17 cellular contexts compared by ENCODE assay signal in the genomic region with DNA sequence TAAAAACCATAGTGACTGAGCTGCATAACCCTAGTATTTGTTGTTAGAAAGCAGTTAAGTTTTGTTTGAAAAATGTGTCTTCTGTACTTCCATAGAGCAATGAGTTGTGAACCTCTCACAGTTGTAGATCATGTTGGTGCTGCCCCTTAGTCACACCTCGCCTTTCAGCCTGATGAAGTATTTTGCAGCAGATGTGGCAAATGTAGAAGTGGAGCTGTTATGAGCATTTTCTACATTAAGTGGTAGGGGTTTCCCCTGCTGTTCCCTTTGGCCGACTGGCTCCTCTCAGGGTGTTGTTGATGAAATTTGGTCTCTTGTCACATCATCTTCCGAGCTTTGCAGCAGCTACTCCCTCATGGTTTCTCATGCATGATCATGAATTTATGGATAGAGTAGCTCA. TPM values are rescaled to one million over a fixed set of nuclear protein-coding genes. Genes with fewer than 3 reads are reported as not detected.
DNase-seq lines count a peak whose midpoint lies in the region; ATAC-seq and TF ChIP-seq lines count a peak whose summit lies in the region.
"Had no signal": no experiment of that assay in that cellular context is flagged by ENCODE, and none has a peak within 500 bp of the region (broad histone marks: within the 10 kb centered on the region; RNA-seq: fewer than 3 reads in every experiment).

No MANE protein-coding gene starts in this region.

- ATAC-seq in GM19035 (IDR thresholded peaks at IDR 0.05; ENCODE audit: unreplicated experiment) (peak; percentile 59), HG03565 (IDR thresholded peaks at IDR 0.05; ENCODE audit: unreplicated experiment) (peak; percentile 35), WTC11 (no peak), GM18502 (IDR thresholded peaks at IDR 0.05; ENCODE audit: poor library complexity, unreplicated experiment) (no peak)
- peak; percentile 76 for ATAC-seq in stimulated activated effector memory CD8-positive, alpha-beta T cell treated with anti-CD3 and anti-CD28 coated beads, Interleukin-12 subunit alpha, Interleukin-12 subunit beta, amount 100 ng/mL, for 72 hours

- H3K27ac Mint-ChIP-seq in WTC11: peak overlapping the region; percentile 4; the same call in 1 of the 2 replicates
- H3K27ac Mint-ChIP-seq in stimulated activated effector memory CD8-positive, alpha-beta T cell treated with anti-CD3 and anti-CD28 coated beads, Interleukin-12 subunit alpha, Interleukin-12 subunit beta, amount 100 ng/mL, for 72 hours: no peak overlapping the region
- H3K27ac Mint-ChIP-seq: brain, IgD-negative memory B cell had no signal

- POLR2A ChIA-PET in WTC11 (lab: Charles Lee): no interaction called here

- H3K27me3 ChIP-seq in uterus: no peaks in the 10 kb centered on the region
- H3K27me3 ChIP-seq: BLaER1, heart left ventricle, SJSA1 had no signal

- H3K36me3 ChIP-seq in uterus: no peaks in the 10 kb centered on the region
- H3K36me3 ChIP-seq: BLaER1, heart left ventricle, SJSA1 had no signal

- intact Hi-C loops in uterus (cut with DNase I; ENCODE audit: low total_unique reads): no loop called here

- no peak for DNase-seq in WTC11 (ENCODE audit: low spot score)
- DNase-seq in stimulated activated effector memory CD8-positive, alpha-beta T cell treated with anti-CD3 and anti-CD28 coated beads, Interleukin-12 subunit alpha, Interleukin-12 subunit beta, amount 100 ng/mL, for 72 hours (ENCODE audit: low spot score in 2 of 2): no peak
- no peak for DNase-seq in uterus
- no peak for DNase-seq in activated CD4-positive, alpha-beta T cell treated with anti-CD3 and anti-CD28 coated beads for 4 hours
- DNase-seq: activated gamma-delta T cell treated with Interleukin-2 at 50 U/mL for 16 hours, DMS79, heart left ventricle, NCI-H1417, NCI-H2081 treated with DMSO at 0.1 percent for 48 hours, NCI-H446 treated with DMSO at 0.1 percent for 48 hours had no signal

- H3K36me3 Mint-ChIP-seq in WTC11: no peaks in the 10 kb centered on the region
- H3K36me3 Mint-ChIP-seq in stimulated activated effector memory CD8-positive, alpha-beta T cell treated with anti-CD3 and anti-CD28 coated beads, Interleukin-12 subunit alpha, Interleukin-12 subunit beta, amount 100 ng/mL, for 72 hours: no peaks in the 10 kb centered on the region
- H3K36me3 Mint-ChIP-seq: brain had no signal

- no peaks in the 10 kb centered on the region for H3K27me3 Mint-ChIP-seq in WTC11 (ENCODE audit: low read depth)
- H3K27me3 Mint-ChIP-seq: brain had no signal

- no peak overlapping the region for H3K4me3 Mint-ChIP-seq in WTC11
- H3K4me3 Mint-ChIP-seq in stimulated activated effector memory CD8-positive, alpha-beta T cell treated with anti-CD3 and anti-CD28 coated beads, Interleukin-12 subunit alpha, Interleukin-12 subunit beta, amount 100 ng/mL, for 72 hours: no peak overlapping the region
- H3K4me3 Mint-ChIP-seq: brain had no signal

- no peak for TF ChIP-seq POLR2A in uterus (IDR thresholded peaks at IDR 0.05)

- no peak overlapping the region for H3K4me3 ChIP-seq in uterus
- H3K4me3 ChIP-seq: BLaER1, heart left ventricle, SJSA1 had no signal

- CTCF ChIA-PET in WTC11 (lab: Charles Lee): interaction anchor here (1.5 kb wide), 1 partner anchor 61 kb away, joined by 8 read pairs; no protein-coding TSS in a partner anchor

- H3K4me1 Mint-ChIP-seq in WTC11: peaks cover 58% of the 10 kb centered on the region
- peaks cover 13% of the 10 kb centered on the region for H3K4me1 Mint-ChIP-seq in stimulated activated effector memory CD8-positive, alpha-beta T cell treated with anti-CD3 and anti-CD28 coated beads, Interleukin-12 subunit alpha, Interleukin-12 subunit beta, amount 100 ng/mL, for 72 hours
- H3K4me1 Mint-ChIP-seq: brain had no signal

- no peaks in the 10 kb centered on the region for H3K4me1 ChIP-seq in uterus
- H3K4me1 ChIP-seq: BLaER1, SJSA1 had no signal

- no peaks in the 10 kb centered on the region for H3K9me3 Mint-ChIP-seq in WTC11
- no peaks in the 10 kb centered on the region for H3K9me3 Mint-ChIP-seq in stimulated activated effector memory CD8-positive, alpha-beta T cell treated with anti-CD3 and anti-CD28 coated beads, Interleukin-12 subunit alpha, Interleukin-12 subunit beta, amount 100 ng/mL, for 72 hours

- no peak for TF ChIP-seq CTCF in WTC11 (IDR thresholded peaks at IDR 0.05)
- no peak for TF ChIP-seq CTCF in uterus (IDR thresholded peaks at IDR 0.05)

- no peaks in the 10 kb centered on the region for H3K9me3 ChIP-seq in uterus
- H3K9me3 ChIP-seq: SJSA1 had no signal

- no peak overlapping the region for H3K27ac ChIP-seq in uterus
- H3K27ac ChIP-seq: BLaER1, heart left ventricle, SJSA1 had no signal

TF ChIP-seq in WTC11, 78 proteins besides CTCF, POLR2A, EP300 and RAD21 (continues in another document):
- TF ChIP-seq, protein P1, sequence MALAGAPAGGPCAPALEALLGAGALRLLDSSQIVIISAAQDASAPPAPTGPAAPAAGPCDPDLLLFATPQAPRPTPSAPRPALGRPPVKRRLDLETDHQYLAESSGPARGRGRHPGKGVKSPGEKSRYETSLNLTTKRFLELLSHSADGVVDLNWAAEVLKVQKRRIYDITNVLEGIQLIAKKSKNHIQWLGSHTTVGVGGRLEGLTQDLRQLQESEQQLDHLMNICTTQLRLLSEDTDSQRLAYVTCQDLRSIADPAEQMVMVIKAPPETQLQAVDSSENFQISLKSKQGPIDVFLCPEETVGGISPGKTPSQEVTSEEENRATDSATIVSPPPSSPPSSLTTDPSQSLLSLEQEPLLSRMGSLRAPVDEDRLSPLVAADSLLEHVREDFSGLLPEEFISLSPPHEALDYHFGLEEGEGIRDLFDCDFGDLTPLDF (CRISPR knock-in tag; IDR thresholded peaks at IDR 0.05): no peak
- TF ChIP-seq, protein P2, sequence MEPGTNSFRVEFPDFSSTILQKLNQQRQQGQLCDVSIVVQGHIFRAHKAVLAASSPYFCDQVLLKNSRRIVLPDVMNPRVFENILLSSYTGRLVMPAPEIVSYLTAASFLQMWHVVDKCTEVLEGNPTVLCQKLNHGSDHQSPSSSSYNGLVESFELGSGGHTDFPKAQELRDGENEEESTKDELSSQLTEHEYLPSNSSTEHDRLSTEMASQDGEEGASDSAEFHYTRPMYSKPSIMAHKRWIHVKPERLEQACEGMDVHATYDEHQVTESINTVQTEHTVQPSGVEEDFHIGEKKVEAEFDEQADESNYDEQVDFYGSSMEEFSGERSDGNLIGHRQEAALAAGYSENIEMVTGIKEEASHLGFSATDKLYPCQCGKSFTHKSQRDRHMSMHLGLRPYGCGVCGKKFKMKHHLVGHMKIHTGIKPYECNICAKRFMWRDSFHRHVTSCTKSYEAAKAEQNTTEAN (CRISPR knock-in tag; IDR thresholded peaks at IDR 0.05): no peak
- TF ChIP-seq, protein P3, sequence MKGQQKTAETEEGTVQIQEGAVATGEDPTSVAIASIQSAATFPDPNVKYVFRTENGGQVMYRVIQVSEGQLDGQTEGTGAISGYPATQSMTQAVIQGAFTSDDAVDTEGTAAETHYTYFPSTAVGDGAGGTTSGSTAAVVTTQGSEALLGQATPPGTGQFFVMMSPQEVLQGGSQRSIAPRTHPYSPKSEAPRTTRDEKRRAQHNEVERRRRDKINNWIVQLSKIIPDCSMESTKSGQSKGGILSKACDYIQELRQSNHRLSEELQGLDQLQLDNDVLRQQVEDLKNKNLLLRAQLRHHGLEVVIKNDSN (CRISPR knock-in tag; IDR thresholded peaks at IDR 0.05): no peak
- TF ChIP-seq JAZF1 (CRISPR knock-in tag; IDR thresholded peaks at IDR 0.05) (no peak), GABPB1 (CRISPR knock-in tag; IDR thresholded peaks at IDR 0.05) (no peak), NFE2L1 (CRISPR knock-in tag; IDR thresholded peaks at IDR 0.05) (no peak)
- TF ChIP-seq, protein P4, sequence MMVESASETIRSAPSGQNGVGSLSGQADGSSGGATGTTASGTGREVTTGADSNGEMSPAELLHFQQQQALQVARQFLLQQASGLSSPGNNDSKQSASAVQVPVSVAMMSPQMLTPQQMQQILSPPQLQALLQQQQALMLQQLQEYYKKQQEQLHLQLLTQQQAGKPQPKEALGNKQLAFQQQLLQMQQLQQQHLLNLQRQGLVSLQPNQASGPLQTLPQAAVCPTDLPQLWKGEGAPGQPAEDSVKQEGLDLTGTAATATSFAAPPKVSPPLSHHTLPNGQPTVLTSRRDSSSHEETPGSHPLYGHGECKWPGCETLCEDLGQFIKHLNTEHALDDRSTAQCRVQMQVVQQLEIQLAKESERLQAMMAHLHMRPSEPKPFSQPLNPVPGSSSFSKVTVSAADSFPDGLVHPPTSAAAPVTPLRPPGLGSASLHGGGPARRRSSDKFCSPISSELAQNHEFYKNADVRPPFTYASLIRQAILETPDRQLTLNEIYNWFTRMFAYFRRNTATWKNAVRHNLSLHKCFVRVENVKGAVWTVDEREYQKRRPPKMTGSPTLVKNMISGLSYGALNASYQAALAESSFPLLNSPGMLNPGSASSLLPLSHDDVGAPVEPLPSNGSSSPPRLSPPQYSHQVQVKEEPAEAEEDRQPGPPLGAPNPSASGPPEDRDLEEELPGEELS (CRISPR knock-in tag; IDR thresholded peaks at IDR 0.05): no peak
- TF ChIP-seq, protein P5, sequence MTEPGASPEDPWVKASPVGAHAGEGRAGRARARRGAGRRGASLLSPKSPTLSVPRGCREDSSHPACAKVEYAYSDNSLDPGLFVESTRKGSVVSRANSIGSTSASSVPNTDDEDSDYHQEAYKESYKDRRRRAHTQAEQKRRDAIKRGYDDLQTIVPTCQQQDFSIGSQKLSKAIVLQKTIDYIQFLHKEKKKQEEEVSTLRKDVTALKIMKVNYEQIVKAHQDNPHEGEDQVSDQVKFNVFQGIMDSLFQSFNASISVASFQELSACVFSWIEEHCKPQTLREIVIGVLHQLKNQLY (CRISPR knock-in tag; IDR thresholded peaks at IDR 0.05): no peak
- TF ChIP-seq, protein P6, sequence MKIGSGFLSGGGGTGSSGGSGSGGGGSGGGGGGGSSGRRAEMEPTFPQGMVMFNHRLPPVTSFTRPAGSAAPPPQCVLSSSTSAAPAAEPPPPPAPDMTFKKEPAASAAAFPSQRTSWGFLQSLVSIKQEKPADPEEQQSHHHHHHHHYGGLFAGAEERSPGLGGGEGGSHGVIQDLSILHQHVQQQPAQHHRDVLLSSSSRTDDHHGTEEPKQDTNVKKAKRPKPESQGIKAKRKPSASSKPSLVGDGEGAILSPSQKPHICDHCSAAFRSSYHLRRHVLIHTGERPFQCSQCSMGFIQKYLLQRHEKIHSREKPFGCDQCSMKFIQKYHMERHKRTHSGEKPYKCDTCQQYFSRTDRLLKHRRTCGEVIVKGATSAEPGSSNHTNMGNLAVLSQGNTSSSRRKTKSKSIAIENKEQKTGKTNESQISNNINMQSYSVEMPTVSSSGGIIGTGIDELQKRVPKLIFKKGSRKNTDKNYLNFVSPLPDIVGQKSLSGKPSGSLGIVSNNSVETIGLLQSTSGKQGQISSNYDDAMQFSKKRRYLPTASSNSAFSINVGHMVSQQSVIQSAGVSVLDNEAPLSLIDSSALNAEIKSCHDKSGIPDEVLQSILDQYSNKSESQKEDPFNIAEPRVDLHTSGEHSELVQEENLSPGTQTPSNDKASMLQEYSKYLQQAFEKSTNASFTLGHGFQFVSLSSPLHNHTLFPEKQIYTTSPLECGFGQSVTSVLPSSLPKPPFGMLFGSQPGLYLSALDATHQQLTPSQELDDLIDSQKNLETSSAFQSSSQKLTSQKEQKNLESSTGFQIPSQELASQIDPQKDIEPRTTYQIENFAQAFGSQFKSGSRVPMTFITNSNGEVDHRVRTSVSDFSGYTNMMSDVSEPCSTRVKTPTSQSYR (CRISPR knock-in tag; IDR thresholded peaks at IDR 0.05): no peak

RNA-seq across cellular contexts. Expression of a gene that starts 33.6 kb away (rescaled TPM):
- total RNA-seq in WTC11 (2021): 2.8 to 4.3 TPM (median 3.3 TPM) in 3 replicates
- total RNA-seq in uterus: 10 to 100 TPM in 3 of 4 donors, 1 to 10 TPM in 1; 1.8 to 37.5 (median 19.5) TPM

Comparison
In these comparisons a context has a peak if more than half of its experiments do, and no peak if none do; other contexts are left out.
1. ATAC-seq: peak in GM19035 (single experiment), HG03565 (single experiment) and stimulated activated effector memory CD8-positive, alpha-beta T cell treated with anti-CD3 and anti-CD28 coated beads, Interleukin-12 subunit alpha, Interleukin-12 subunit beta, amount 100 ng/mL, for 72 hours (single experiment); none in WTC11 (single experiment) and GM18502 (single experiment).